Comparison of ENCODE assay signal across 9 cellular contexts in the genomic region with DNA sequence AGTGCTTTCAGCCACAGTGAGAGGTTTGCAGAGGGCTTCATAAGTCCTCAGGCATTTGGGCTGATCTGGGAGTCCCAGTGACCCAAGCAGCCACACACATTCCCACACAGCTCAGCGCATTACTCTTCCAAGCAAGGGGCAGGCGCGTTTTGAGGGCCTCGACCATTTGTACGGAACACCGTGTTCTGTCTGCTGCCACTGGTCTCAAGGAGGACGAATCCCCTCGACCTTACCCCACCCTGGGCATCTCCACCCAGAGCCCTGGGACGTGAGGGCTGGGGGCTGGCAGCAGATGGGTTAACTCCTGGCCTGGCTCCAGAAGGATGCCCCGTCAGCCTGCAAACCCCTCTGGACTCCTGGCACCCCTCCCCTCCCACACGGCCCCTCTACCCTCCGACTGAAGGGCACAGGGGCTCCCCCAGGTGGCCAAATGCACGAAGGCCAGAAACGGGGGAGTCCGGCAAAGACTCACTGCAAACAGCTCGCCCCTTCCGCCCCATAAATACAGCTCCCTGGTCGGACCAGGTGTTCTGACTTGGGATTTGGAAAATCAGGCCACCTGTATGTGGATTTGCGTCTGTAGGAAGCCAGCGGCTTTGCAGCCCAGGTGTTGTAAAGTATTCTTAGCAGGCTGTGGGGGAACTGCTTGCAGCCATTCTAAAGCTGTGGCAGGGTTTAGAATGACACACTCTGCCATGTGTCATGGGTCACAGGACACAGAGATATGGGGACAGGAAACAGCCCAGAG. TPM values are rescaled to one million over a fixed set of nuclear protein-coding genes. Genes with fewer than 3 reads are reported as not detected.
DNase-seq lines count a peak whose midpoint lies in the region; ATAC-seq, FAIRE-seq and TF ChIP-seq lines count a peak whose summit lies in the region.
"Had no signal": no experiment of that assay in that cellular context is flagged by ENCODE, and none has a peak within 500 bp of the region (broad histone marks: within the 10 kb centered on the region; RNA-seq: fewer than 3 reads in every experiment).

No MANE protein-coding gene starts in this region.

- no peak overlapping the region for H3K27ac ChIP-seq in CD4-positive, CD25-positive, alpha-beta regulatory T cell (ENCODE audit: insufficient read depth, low read length, poor library complexity, severe bottlenecking)
- no peak overlapping the region for H3K27ac ChIP-seq in SK-N-SH (ENCODE audit: low read depth in 2 of 2, low read length in 1 of 2)
- peak overlapping the region; percentile 96 for H3K27ac ChIP-seq in rectal smooth muscle tissue (ENCODE audit: low read depth, low read length)

- H3K36me3 Mint-ChIP-seq in CD4-positive, CD25-positive, alpha-beta regulatory T cell = no peaks in the 10 kb centered on the region
- no peaks in the 10 kb centered on the region for H3K36me3 Mint-ChIP-seq in activated naive CD8-positive, alpha-beta T cell treated with anti-CD3 and anti-CD28 coated beads, Interleukin-2, amount 50 U/mL, for 24 hours (ENCODE audit: low read depth)

- TF ChIP-seq CTCF in SK-N-SH (IDR thresholded peaks at IDR 0.05) = peak; percentile 84

- H3K4me3 ChIP-seq in CD4-positive, CD25-positive, alpha-beta regulatory T cell (ENCODE audit: low read depth, low read length) = no peak overlapping the region
- H3K4me3 ChIP-seq in SK-N-SH (ENCODE audit: low read depth in 2 of 2, low read length in 1 of 2) = no peak overlapping the region
- H3K4me3 ChIP-seq in rectal smooth muscle tissue (ENCODE audit: low read length) = peak overlapping the region; percentile 10

- no peaks in the 10 kb centered on the region for H3K9me3 ChIP-seq in CD4-positive, CD25-positive, alpha-beta regulatory T cell (ENCODE audit: control insufficient read depth in 2 of 2, low read length in 2 of 2)
- no peaks in the 10 kb centered on the region for H3K9me3 ChIP-seq in SK-N-SH

- peak; percentile 73 for TF ChIP-seq RAD21 in SK-N-SH (IDR thresholded peaks at IDR 0.05; ENCODE audit: low read length)

- no peak for TF ChIP-seq EP300 in SK-N-SH (IDR thresholded peaks at IDR 0.05; ENCODE audit: borderline replicate concordance in 1 of 2, low read depth in 1 of 2, low read length in 1 of 2)

- H3K9ac ChIP-seq in SK-N-SH (no peak overlapping the region), rectal smooth muscle tissue (ENCODE audit: low read length) (peak overlapping the region; percentile 49)

- no peaks in the 10 kb centered on the region for H3K79me2 ChIP-seq in SK-N-SH (ENCODE audit: insufficient read depth)

- H3K9me2 ChIP-seq in SK-N-SH = no peaks in the 10 kb centered on the region

- peak; percentile 91 for FAIRE-seq in GM19239 (lab: Jason Lieb, UNC)
- FAIRE-seq: TTC549 had no signal

- ATAC-seq in CD4-positive, CD25-positive, alpha-beta regulatory T cell (ENCODE audit: low read depth in 2 of 2) = peak; percentile 62 to 64
- ATAC-seq in activated naive CD8-positive, alpha-beta T cell treated with anti-CD3 and anti-CD28 coated beads, Interleukin-2, amount 50 U/mL, for 24 hours = peak; percentile 73
- ATAC-seq in left cardiac atrium (peak; percentile 61 to 64), HG02884 (IDR thresholded peaks at IDR 0.05; ENCODE audit: unreplicated experiment) (no peak)

- no peaks in the 10 kb centered on the region for H3K36me3 ChIP-seq in CD4-positive, CD25-positive, alpha-beta regulatory T cell (ENCODE audit: control insufficient read depth, insufficient read depth, low read length)
- H3K36me3 ChIP-seq in SK-N-SH (replicated peaks in 1 of 2; ENCODE audit: control insufficient read depth in 1 of 2, insufficient read depth in 2 of 2, low read length in 1 of 2) (no peaks in the 10 kb centered on the region), rectal smooth muscle tissue (ENCODE audit: control insufficient read depth, insufficient read depth, low read length) (no peaks in the 10 kb centered on the region)

- H4K20me1 ChIP-seq in SK-N-SH (ENCODE audit: insufficient read depth) = no peaks in the 10 kb centered on the region

- intact Hi-C loops in left cardiac atrium (cut with DNase I) = loop anchor here (2.0 kb wide), 2 partner anchors 26 to 62 kb away; no protein-coding TSS in a partner anchor

- DNase-seq in CD4-positive, CD25-positive, alpha-beta regulatory T cell = peak; percentile 16 to 67 (median 42)
- DNase-seq in GM19239 (ENCODE audit: insufficient read length, low spot score) (no peak), HuH-7 (ENCODE audit: low spot score) (peak; percentile 65), SK-N-SH (peak; percentile 90), left cardiac atrium (peak; percentile 77)
- peak; percentile 81 for DNase-seq in activated naive CD8-positive, alpha-beta T cell treated with anti-CD3 and anti-CD28 coated beads, Interleukin-2, amount 50 U/mL, for 24 hours

- H2AFZ ChIP-seq in SK-N-SH (ENCODE audit: low read depth) = peak overlapping the region; percentile 54

- no peaks in the 10 kb centered on the region for H3K27me3 ChIP-seq in CD4-positive, CD25-positive, alpha-beta regulatory T cell (ENCODE audit: control insufficient read depth, insufficient read depth, low read length)
- no peaks in the 10 kb centered on the region for H3K27me3 ChIP-seq in SK-N-SH (ENCODE audit: insufficient read depth)
- no peaks in the 10 kb centered on the region for H3K27me3 ChIP-seq in rectal smooth muscle tissue (ENCODE audit: control insufficient read depth, insufficient read depth, low read length)

- POLR2A ChIA-PET in SK-N-SH (lab: Yijun Ruan, JAX) = interaction anchor here (1.1 to 1.5 kb wide), 3 partner anchors 33 to 70 kb away, joined by 4 to 7 read pairs (median 5); a partner anchor contains a TSS

- H3K27me3 Mint-ChIP-seq in CD4-positive, CD25-positive, alpha-beta regulatory T cell = peaks cover 8% of the 10 kb centered on the region
- no peaks in the 10 kb centered on the region for H3K27me3 Mint-ChIP-seq in activated naive CD8-positive, alpha-beta T cell treated with anti-CD3 and anti-CD28 coated beads, Interleukin-2, amount 50 U/mL, for 24 hours

- no peak overlapping the region for H3K4me2 ChIP-seq in SK-N-SH

- peaks cover 6% of the 10 kb centered on the region for H3K4me1 ChIP-seq in CD4-positive, CD25-positive, alpha-beta regulatory T cell (ENCODE audit: control insufficient read depth, insufficient read depth, low read length, poor library complexity, severe bottlenecking)
- H3K4me1 ChIP-seq in SK-N-SH (ENCODE audit: control insufficient read depth in 1 of 2, insufficient read depth in 2 of 2, low read depth in 1 of 2, low read length in 1 of 2) = peaks cover 0 to 12% of the 10 kb centered on the region in 2 experiments; a peak in 1 of 4 replicates
- peaks cover 31% of the 10 kb centered on the region for H3K4me1 ChIP-seq in rectal smooth muscle tissue (ENCODE audit: control insufficient read depth, insufficient read depth, low read length)

- H3K4me3 Mint-ChIP-seq in CD4-positive, CD25-positive, alpha-beta regulatory T cell = no peak overlapping the region
- H3K4me3 Mint-ChIP-seq in activated naive CD8-positive, alpha-beta T cell treated with anti-CD3 and anti-CD28 coated beads, Interleukin-2, amount 50 U/mL, for 24 hours = no peak overlapping the region

- H3K27ac Mint-ChIP-seq in CD4-positive, CD25-positive, alpha-beta regulatory T cell = no peak overlapping the region
- H3K27ac Mint-ChIP-seq in activated naive CD8-positive, alpha-beta T cell treated with anti-CD3 and anti-CD28 coated beads, Interleukin-2, amount 50 U/mL, for 24 hours = peak overlapping the region; percentile 64

- WGBS in SK-N-SH (ENCODE audit: low lambda C conversion rate) = 75% methylated on average over 8 of the region's 20 CpGs

- H3K4me1 Mint-ChIP-seq in CD4-positive, CD25-positive, alpha-beta regulatory T cell = peaks cover 0 to 8% (median 3%) of the 10 kb centered on the region in 4 donors
- H3K4me1 Mint-ChIP-seq in activated naive CD8-positive, alpha-beta T cell treated with anti-CD3 and anti-CD28 coated beads, Interleukin-2, amount 50 U/mL, for 24 hours = peaks cover 21% of the 10 kb centered on the region

- CTCF ChIA-PET in SK-N-SH (lab: Yijun Ruan, JAX) = interaction anchor here (0.7 to 29.4 kb wide), 37 partner anchors 10 to 199 kb away, joined by 3 to 1218 read pairs (median 4); a partner anchor contains a TSS

- peaks cover 2% of the 10 kb centered on the region for H3F3A ChIP-seq in SK-N-SH (replicated peaks; ENCODE audit: insufficient read depth)

- peaks cover 0 to 3% (median 0%) of the 10 kb centered on the region in 7 donors for H3K9me3 Mint-ChIP-seq in CD4-positive, CD25-positive, alpha-beta regulatory T cell
- H3K9me3 Mint-ChIP-seq in activated naive CD8-positive, alpha-beta T cell treated with anti-CD3 and anti-CD28 coated beads, Interleukin-2, amount 50 U/mL, for 24 hours = no peaks in the 10 kb centered on the region

TF ChIP-seq in SK-N-SH, 30 proteins besides CTCF, POLR2A, EP300 and RAD21:
- peak; percentile 87 for TF ChIP-seq SMC3 (IDR thresholded peaks at IDR 0.05; ENCODE audit: low read depth, low read length)
- no peak for TF ChIP-seq CHD2 (IDR thresholded peaks at IDR 0.05; ENCODE audit: low read length, partially characterized antibody)
- TF ChIP-seq NRF1 (IDR thresholded peaks at IDR 0.05; ENCODE audit: low read depth, low read length) = 0 out of 2 replicates have a peak, but pooled peaks have one; percentile 25

RNA-seq across cellular contexts. Expression of a gene that starts 33.6 kb away (rescaled TPM):
- 1,458 TPM for total RNA-seq in CD4-positive, CD25-positive, alpha-beta regulatory T cell
- 1,000 to 10,000 TPM; 1,762 to 2,131 (median 2,045) TPM for polyA plus RNA-seq in CD4-positive, CD25-positive, alpha-beta regulatory T cell
- polyA plus RNA-seq in SK-N-SH (2012; rRNA removed) = 517 and 767 TPM in 2 replicates
- polyA plus RNA-seq in SK-N-SH (2012; cell fraction: cytosol; rRNA removed) = 733 and 1,021 TPM in 2 replicates
- 319 and 439 TPM in 2 replicates for polyA plus RNA-seq in SK-N-SH (2012; cell fraction: nucleus; rRNA removed)
- total RNA-seq in left cardiac atrium = 100 to 1,000 TPM; 343 to 402 TPM
